8 cellular contexts compared by ENCODE assay signal in genomic region chr3:42052132-42052866, GRCh38. TPM values are rescaled to one million over a fixed set of nuclear protein-coding genes. Genes with fewer than 3 reads are reported as not detected.
DNase-seq lines count a peak whose midpoint lies in the region; ATAC-seq, FAIRE-seq and TF ChIP-seq lines count a peak whose summit lies in the region.

No MANE protein-coding gene starts in this region.

- FAIRE-seq in D721Med (lab: Jason Lieb, UNC) = no peak

- ATAC-seq in GM19351 (IDR thresholded peaks at IDR 0.05; ENCODE audit: unreplicated experiment) = peak; percentile 75
- ATAC-seq in Right ventricle myocardium inferior = peak; percentile 40

- no peak for DNase-seq in Right ventricle myocardium inferior (ENCODE audit: missing footprints)
- no peak for DNase-seq in retina
- DNase-seq in activated effector memory CD4-positive, alpha-beta T cell treated with Interleukin-2 at 50 U/mL for 16 hours = no peak
- no peak for DNase-seq in RKO (ENCODE audit: low spot score)
- no peak for DNase-seq in D721Med (ENCODE audit: insufficient read length, low spot score)

- H3K4me3 ChIP-seq in OCI-LY3 (ENCODE audit: low read length) = no peak overlapping the region
- peak overlapping the region; percentile 4 for H3K4me3 ChIP-seq in skeletal muscle satellite cell (ENCODE audit: low read length)

- H4K20me1 ChIP-seq in OCI-LY3 (ENCODE audit: insufficient read depth, low read length) = peaks cover 94% of the 10 kb centered on the region

- peak overlapping the region; percentile 18 for H3K4me2 ChIP-seq in OCI-LY3 (ENCODE audit: low read length)
- peak overlapping the region; percentile 51 for H3K4me2 ChIP-seq in skeletal muscle satellite cell (ENCODE audit: low read length)

- intact Hi-C loops in Right ventricle myocardium inferior (cut with DNase I) = no loop called here

- H2AFZ ChIP-seq in OCI-LY3 (ENCODE audit: low read depth, low read length) = no peak overlapping the region

- H3K27me3 ChIP-seq in OCI-LY3 (ENCODE audit: low read depth, low read length) (no peaks in the 10 kb centered on the region), skeletal muscle satellite cell (ENCODE audit: control insufficient read depth, insufficient read depth, low read length) (no peaks in the 10 kb centered on the region)

- H3K36me3 ChIP-seq in OCI-LY3 (replicated peaks; ENCODE audit: low read depth, low read length) = peaks cover 10% of the 10 kb centered on the region
- H3K36me3 ChIP-seq in skeletal muscle satellite cell (ENCODE audit: insufficient read depth, low read length) = no peaks in the 10 kb centered on the region

- H3K4me1 ChIP-seq in OCI-LY3 (ENCODE audit: low read length) (peaks cover 50% of the 10 kb centered on the region), skeletal muscle satellite cell (ENCODE audit: control insufficient read depth, insufficient read depth, low read length) (peaks cover 37% of the 10 kb centered on the region)

- peaks cover 99% of the 10 kb centered on the region for H3K79me2 ChIP-seq in OCI-LY3 (ENCODE audit: low read length)

- TF ChIP-seq CTCF in OCI-LY3 (IDR thresholded peaks at IDR 0.05; ENCODE audit: low read depth, low read length) (no peak), D721Med (IDR thresholded peaks at IDR 0.05; ENCODE audit: insufficient read depth, missing control alignments) (no peak)

- no peak overlapping the region for H3K27ac ChIP-seq in OCI-LY3 (ENCODE audit: low read length)

- no peaks in the 10 kb centered on the region for H3K9me3 ChIP-seq in OCI-LY3 (ENCODE audit: insufficient read depth, low read length)
- no peaks in the 10 kb centered on the region for H3K9me3 ChIP-seq in skeletal muscle satellite cell (replicated peaks; ENCODE audit: low read length)

- no peak overlapping the region for H3K9ac ChIP-seq in OCI-LY3 (ENCODE audit: low read length)
- H3K9ac ChIP-seq in skeletal muscle satellite cell (ENCODE audit: low read depth, low read length) = peak overlapping the region; percentile 51

RNA-seq across cellular contexts. Expression of gene TRAK1, which starts 38.9 kb away (rescaled TPM):
- total RNA-seq in Right ventricle myocardium inferior = 267 TPM
- total RNA-seq in skeletal muscle satellite cell (2012; rRNA removed) = 21.0 and 32.5 TPM in 2 replicates
